Comparison of ENCODE assay signal across 10 cellular contexts in the genomic region with DNA sequence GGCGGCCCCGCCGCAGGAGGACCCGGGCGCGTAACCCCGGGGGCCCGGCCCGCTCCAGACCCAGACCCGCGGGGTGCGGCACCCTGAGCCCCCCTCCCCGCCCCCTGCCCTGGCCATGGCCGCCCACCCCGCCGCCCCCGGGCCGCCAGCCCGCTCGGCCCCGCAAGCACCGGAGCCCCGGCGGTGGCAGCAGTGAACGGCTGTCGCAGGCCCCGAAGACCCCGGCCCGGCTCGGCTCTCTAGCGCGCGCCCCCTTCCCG. TPM values are rescaled to one million over a fixed set of nuclear protein-coding genes. Genes with fewer than 3 reads are reported as not detected.
DNase-seq lines count a peak whose midpoint lies in the region; ATAC-seq, FAIRE-seq and TF ChIP-seq lines count a peak whose summit lies in the region.
"Had no signal": no experiment of that assay in that cellular context is flagged by ENCODE, and none has a peak within 500 bp of the region (broad histone marks: within the 10 kb centered on the region; RNA-seq: fewer than 3 reads in every experiment).

No MANE protein-coding gene starts in this region.

- H3K4me1 ChIP-seq in K562 (replicated peaks in 1 of 2; ENCODE audit: control insufficient read depth in 2 of 2, insufficient read depth in 2 of 2, low read length in 2 of 2) (peaks cover 40 to 41% of the 10 kb centered on the region in 2 experiments), upper lobe of right lung (peaks cover 38% of the 10 kb centered on the region)
- peaks cover 66% of the 10 kb centered on the region for H3K4me1 ChIP-seq in CD4-positive, alpha-beta memory T cell (ENCODE audit: insufficient read depth, low read length)

- TF ChIP-seq CTCF in K562 (IDR thresholded peaks at IDR 0.05 in 2 of 3, conservative IDR thresholded peaks at IDR 0.05 in 1 of 3; ENCODE audit: insufficient read depth in 2 of 3, low read depth in 1 of 3, low read length in 3 of 3) (no peak), lower leg skin (IDR thresholded peaks at IDR 0.05) (no peak), upper lobe of right lung (IDR thresholded peaks at IDR 0.05) (no peak)

- H2AFZ ChIP-seq in K562 (ENCODE audit: low read depth, low read length), result no peak overlapping the region

- peaks cover 30% of the 10 kb centered on the region for H3K36me3 ChIP-seq in K562 (ENCODE audit: control insufficient read depth, insufficient read depth, low read length)
- peaks cover 20% of the 10 kb centered on the region for H3K36me3 ChIP-seq in upper lobe of right lung
- H3K36me3 ChIP-seq in CD4-positive, alpha-beta memory T cell (ENCODE audit: insufficient read depth, low read length), result peaks cover 17% of the 10 kb centered on the region

- WGBS in K562 (ENCODE audit: insufficient coverage, low coverage, missing lambda C conversion rate), result no CpG with 5 or more reads among the region's 34 CpGs
- no CpG with 5 or more reads among the region's 34 CpGs for WGBS in lower leg skin, 2 donors

- H3K9me3 Mint-ChIP-seq in activated naive CD8-positive, alpha-beta T cell treated with anti-CD3 and anti-CD28 coated beads, Interleukin-2, amount 10 ng/mL, durations not matched to agents 7 days and 5 days, result no peaks in the 10 kb centered on the region
- H3K9me3 Mint-ChIP-seq in activated naive CD8-positive, alpha-beta T cell treated with anti-CD3 and anti-CD28 coated beads, Interleukin-2, amount 50 U/mL, for 24 hours, result no peaks in the 10 kb centered on the region
- no peaks in the 10 kb centered on the region for H3K9me3 Mint-ChIP-seq in CD4-positive, alpha-beta memory T cell
- H3K9me3 Mint-ChIP-seq: naive B cell had no signal

- H3K27me3 ChIP-seq in K562 (ENCODE audit: control insufficient read depth in 2 of 2, insufficient read depth in 2 of 2, low read length in 2 of 2), result no peaks in the 10 kb centered on the region
- H3K27me3 ChIP-seq in upper lobe of right lung, result no peaks in the 10 kb centered on the region
- no peaks in the 10 kb centered on the region for H3K27me3 ChIP-seq in CD4-positive, alpha-beta memory T cell (ENCODE audit: insufficient read depth, low read length)

- no peaks in the 10 kb centered on the region for H3K9me1 ChIP-seq in K562 (ENCODE audit: control insufficient read depth, insufficient read depth, low read length)

- H3K79me2 ChIP-seq in K562 (ENCODE audit: control insufficient read depth, insufficient read depth, low read length), result peaks cover 34% of the 10 kb centered on the region

- no peak for FAIRE-seq in K562 (lab: Jason Lieb, UNC)
- FAIRE-seq: GM19239 had no signal

- CTCF ChIA-PET in K562 (lab: Yijun Ruan, JAX; ENCODE audit: low intra/inter-chr PET ratio), result no interaction called here
- CTCF ChIA-PET in CD4-positive, alpha-beta memory T cell (lab: Charles Lee; ENCODE audit: partially characterized antibody), result interaction anchor here (3.0 kb wide), 1 partner anchor 12 kb away, joined by 51 read pairs; the partner anchor contains the start of gene TSPAN31

- peak overlapping the region; percentile 43 for H3K4me3 Mint-ChIP-seq in activated naive CD8-positive, alpha-beta T cell treated with anti-CD3 and anti-CD28 coated beads, Interleukin-2, amount 10 ng/mL, durations not matched to agents 7 days and 5 days
- no peak overlapping the region for H3K4me3 Mint-ChIP-seq in activated naive CD8-positive, alpha-beta T cell treated with anti-CD3 and anti-CD28 coated beads, Interleukin-2, amount 50 U/mL, for 24 hours
- H3K4me3 Mint-ChIP-seq in CD4-positive, alpha-beta memory T cell, result peak overlapping the region in 3 of 8 donors; percentile 36 to 58 (median 52)

- no peaks in the 10 kb centered on the region for H3K27me3 Mint-ChIP-seq in activated naive CD8-positive, alpha-beta T cell treated with anti-CD3 and anti-CD28 coated beads, Interleukin-2, amount 10 ng/mL, durations not matched to agents 7 days and 5 days
- peaks cover 3% of the 10 kb centered on the region for H3K27me3 Mint-ChIP-seq in activated naive CD8-positive, alpha-beta T cell treated with anti-CD3 and anti-CD28 coated beads, Interleukin-2, amount 50 U/mL, for 24 hours
- H3K27me3 Mint-ChIP-seq in CD4-positive, alpha-beta memory T cell, result no peaks in the 10 kb centered on the region
- H3K27me3 Mint-ChIP-seq: naive B cell had no signal

- no peaks in the 10 kb centered on the region for H4K20me1 ChIP-seq in K562 (replicated peaks; ENCODE audit: control insufficient read depth, insufficient read depth, low read length)

- intact Hi-C loops in K562 (cut with micrococcal nuclease), result no loop called here
- intact Hi-C loops in lower leg skin (cut with DNase I; ENCODE audit: low total_unique reads), result no loop called here
- intact Hi-C loops in upper lobe of right lung (cut with DNase I), result no loop called here
- intact Hi-C loops in CD4-positive, alpha-beta memory T cell (cut with micrococcal nuclease), result loop anchor here (2.0 kb wide), 1 partner anchor 14 kb away; no protein-coding TSS in a partner anchor

- BruUV-seq in K562 (replicated peaks; lab: Mats Ljungman, UMichigan), result no TSS peak

- peak overlapping the region; percentile 29; the same call in 1 of the 2 replicates for H3K4me2 ChIP-seq in K562 (ENCODE audit: insufficient read depth, low read length)

- no peak for ATAC-seq in activated naive CD8-positive, alpha-beta T cell treated with anti-CD3 and anti-CD28 coated beads, Interleukin-2, amount 10 ng/mL, durations not matched to agents 7 days and 5 days (ENCODE audit: low read depth)
- no peak for ATAC-seq in activated naive CD8-positive, alpha-beta T cell treated with anti-CD3 and anti-CD28 coated beads, Interleukin-2, amount 50 U/mL, for 24 hours
- no peak for ATAC-seq in K562
- ATAC-seq in upper lobe of right lung, result no peak
- no peak for ATAC-seq in HG03439 (IDR thresholded peaks at IDR 0.05; ENCODE audit: unreplicated experiment)

- no peaks in the 10 kb centered on the region for H3K9me3 ChIP-seq in K562 (replicated peaks; ENCODE audit: control insufficient read depth, insufficient read depth, low read depth, low read length)
- no peaks in the 10 kb centered on the region for H3K9me3 ChIP-seq in upper lobe of right lung
- no peaks in the 10 kb centered on the region for H3K9me3 ChIP-seq in CD4-positive, alpha-beta memory T cell (ENCODE audit: control insufficient read depth in 1 of 2, low read length in 2 of 2)

- in situ Hi-C loops in K562 (cut with MboI), result no loop called here

- H3K4me1 Mint-ChIP-seq in activated naive CD8-positive, alpha-beta T cell treated with anti-CD3 and anti-CD28 coated beads, Interleukin-2, amount 10 ng/mL, durations not matched to agents 7 days and 5 days, result peaks cover 45% of the 10 kb centered on the region
- H3K4me1 Mint-ChIP-seq in activated naive CD8-positive, alpha-beta T cell treated with anti-CD3 and anti-CD28 coated beads, Interleukin-2, amount 50 U/mL, for 24 hours, result peaks cover 64% of the 10 kb centered on the region
- H3K4me1 Mint-ChIP-seq in CD4-positive, alpha-beta memory T cell, result peaks cover 57 to 76% (median 67%) of the 10 kb centered on the region in 4 donors

- H3K4me3 ChIP-seq in K562 (peak overlapping the region; percentile 50), lower leg skin (ENCODE audit: low read depth, poor library complexity, severe bottlenecking) (peak overlapping the region; percentile 45), upper lobe of right lung (peak overlapping the region; percentile 66)
- no peak overlapping the region for H3K4me3 ChIP-seq in CD4-positive, alpha-beta memory T cell (ENCODE audit: low read length in 2 of 2)

- peak overlapping the region in 1 of 2 experiments; percentile 90; a peak in 2 of 4 replicates for H3K9ac ChIP-seq in K562 (ENCODE audit: insufficient read depth in 1 of 2, low read depth in 2 of 2, low read length in 2 of 2)

- no peak overlapping the region for H3K27ac Mint-ChIP-seq in activated naive CD8-positive, alpha-beta T cell treated with anti-CD3 and anti-CD28 coated beads, Interleukin-2, amount 10 ng/mL, durations not matched to agents 7 days and 5 days
- H3K27ac Mint-ChIP-seq in activated naive CD8-positive, alpha-beta T cell treated with anti-CD3 and anti-CD28 coated beads, Interleukin-2, amount 50 U/mL, for 24 hours, result no peak overlapping the region
- H3K27ac Mint-ChIP-seq in CD4-positive, alpha-beta memory T cell, result no peak overlapping the region

- no peak for DNase-seq in activated naive CD8-positive, alpha-beta T cell treated with anti-CD3 and anti-CD28 coated beads, Interleukin-2, amount 10 ng/mL, durations not matched to agents 7 days and 5 days
- no peak for DNase-seq in activated naive CD8-positive, alpha-beta T cell treated with anti-CD3 and anti-CD28 coated beads, Interleukin-2, amount 50 U/mL, for 24 hours
- no peak for DNase-seq in K562 (ENCODE audit: extremely low read depth in 1 of 4, low spot score in 3 of 4)
- DNase-seq in lower leg skin (ENCODE audit: low spot score in 2 of 2), result no peak
- no peak for DNase-seq in upper lobe of right lung
- DNase-seq in NCI-H526 treated with DMSO at 0.1 percent for 48 hours (lab: John Stamatoyannopoulos, UW), result no peak
- no peak for DNase-seq in CD4-positive, alpha-beta memory T cell

- no peak for TF ChIP-seq RAD21 in K562 (CRISPR knock-in tag; conservative IDR thresholded peaks at IDR 0.05 in 1 of 2, IDR thresholded peaks at IDR 0.05 in 1 of 2)

- POLR2A ChIA-PET in activated naive CD8-positive, alpha-beta T cell treated with anti-CD3 and anti-CD28 coated beads, Interleukin-2, amount 10 ng/mL, durations not matched to agents 7 days and 5 days (lab: Charles Lee), result interaction anchor here (1.4 to 3.1 kb wide), 3 partner anchors 11 to 26 kb away, joined by 4 to 20 read pairs (median 4); partner anchors contain the start of gene CYP27B1
- POLR2A ChIA-PET in K562 (lab: Yijun Ruan, JAX), result no interaction called here
- POLR2A ChIA-PET in CD4-positive, alpha-beta memory T cell (lab: Charles Lee; ENCODE audit: partially characterized antibody), result interaction anchor here (1.0 to 3.9 kb wide), 7 partner anchors 14 to 284 kb away, joined by 3 to 36 read pairs (median 19); partner anchors contain the start of genes ATP23, CTDSP2, EEF1AKMT3 and METTL1

- H3K27ac ChIP-seq in K562 (ENCODE audit: extremely low read depth, low read depth, low read length) (no peak overlapping the region), upper lobe of right lung (peak overlapping the region; percentile 70)
- H3K27ac ChIP-seq in CD4-positive, alpha-beta memory T cell (ENCODE audit: low read depth, low read length), result no peak overlapping the region

- TF ChIP-seq EP300 in K562 (IDR thresholded peaks at IDR 0.05; ENCODE audit: low read length), result no peak

- H3K36me3 Mint-ChIP-seq in activated naive CD8-positive, alpha-beta T cell treated with anti-CD3 and anti-CD28 coated beads, Interleukin-2, amount 10 ng/mL, durations not matched to agents 7 days and 5 days, result peaks cover 20% of the 10 kb centered on the region
- H3K36me3 Mint-ChIP-seq in activated naive CD8-positive, alpha-beta T cell treated with anti-CD3 and anti-CD28 coated beads, Interleukin-2, amount 50 U/mL, for 24 hours (ENCODE audit: low read depth), result peaks cover 29% of the 10 kb centered on the region
- H3K36me3 Mint-ChIP-seq in CD4-positive, alpha-beta memory T cell, result peaks cover 21 to 44% of the 10 kb centered on the region in 2 donors

- TF ChIP-seq POLR2A in K562 (conservative IDR thresholded peaks at IDR 0.05) (no peak), lower leg skin (IDR thresholded peaks at IDR 0.05) (no peak)

RNA-seq across cellular contexts. Expression of gene MARCHF9, which starts 0.2 kb away (rescaled TPM):
- 10 to 100 TPM; 37.1 to 38.3 TPM for total RNA-seq in activated naive CD8-positive, alpha-beta T cell treated with anti-CD3 and anti-CD28 coated beads, Interleukin-2, amount 10 ng/mL, durations not matched to agents 7 days and 5 days
- 16.0 and 31.2 TPM in 2 replicates for total RNA-seq in K562 (2011; cell fraction: chromatin; rRNA removed; ENCODE audit: low replicate concordance)
- 19.5 and 20.8 TPM in 2 replicates for total RNA-seq in K562 (2011; cell fraction: nucleolus; rRNA removed)
- total RNA-seq in K562 (2011; cell fraction: nucleoplasm; rRNA removed), result 19.7 and 22.6 TPM in 2 replicates
- 6.2 and 6.9 TPM in 2 replicates for total RNA-seq in K562 (2014; rRNA removed)
- total RNA-seq in K562 (2014; rRNA removed; fragmentation: Illumina TruSeq; extraction: Trizol), result 2.9 and 4.2 TPM in 2 replicates
- total RNA-seq in K562 (2015; rRNA removed; fragmentation: Illumina TruSeq; extraction: Trizol), result 4.6 and 5.6 TPM in 2 replicates
- 10.1 and 10.7 TPM in 2 replicates for total RNA-seq in K562 (2021)
- polyA plus RNA-seq in K562 (2011; rRNA removed), result 6.6 and 10.3 TPM in 2 replicates
- 7.2 and 10.1 TPM in 2 replicates for polyA plus RNA-seq in K562 (2011; cell fraction: cytosol; rRNA removed)
- polyA plus RNA-seq in K562 (2011; cell fraction: nucleus; rRNA removed), result 18.7 and 23.4 TPM in 2 replicates
- polyA plus RNA-seq in K562 (2012), result 7.2 and 10.2 TPM in 2 replicates
- 9.5 and 9.9 TPM in 2 replicates for polyA plus RNA-seq in K562 (2014; fragmentation: Illumina TruSeq; extraction: Trizol)
- 1 to 10 TPM in 1 of 2 experiments, under 1 TPM in 1; 0.80 to 1.3 TPM for polyA plus RNA-seq in K562 (2014; fragmentation: Nextera tagmentation; extraction: Ambion mirVana)
- 9.7 and 12.4 TPM in 2 replicates for polyA plus RNA-seq in K562 (2014; rRNA removed)
- polyA minus RNA-seq in K562 (2011; rRNA and poly(A)+ RNA removed), result 5.3 and 5.6 TPM in 2 replicates
- 3.7 and 4.7 TPM in 2 replicates for polyA minus RNA-seq in K562 (2011; cell fraction: cytosol; rRNA and poly(A)+ RNA removed)
- 5.0 and 5.2 TPM in 2 replicates for polyA minus RNA-seq in K562 (2011; cell fraction: nucleus; rRNA and poly(A)+ RNA removed)
- total RNA-seq in lower leg skin, result 10 to 100 TPM; 10.6 to 16.6 (median 12.8) TPM
- total RNA-seq in upper lobe of right lung, result 21.2 TPM
- total RNA-seq in CD4-positive, alpha-beta memory T cell, result 10 to 100 TPM; 58.0 to 62.8 TPM
- 1 to 10 TPM; 3.7 to 8.9 TPM for polyA plus RNA-seq in CD4-positive, alpha-beta memory T cell

RNA-seq across cellular contexts. Expression of gene CDK4, which starts 3.0 kb away (rescaled TPM):
- 100 to 1,000 TPM in 1 of 2 experiments, 10 to 100 TPM in 1; 98.4 to 100 TPM for total RNA-seq in activated naive CD8-positive, alpha-beta T cell treated with anti-CD3 and anti-CD28 coated beads, Interleukin-2, amount 10 ng/mL, durations not matched to agents 7 days and 5 days
- total RNA-seq in K562 (2011; cell fraction: chromatin; rRNA removed; ENCODE audit: low replicate concordance), result 135 and 229 TPM in 2 replicates
- 165 and 176 TPM in 2 replicates for total RNA-seq in K562 (2011; cell fraction: nucleolus; rRNA removed)
- 168 and 190 TPM in 2 replicates for total RNA-seq in K562 (2011; cell fraction: nucleoplasm; rRNA removed)
- total RNA-seq in K562 (2014; rRNA removed) (237 and 282 TPM in 2 replicates), K562 (2014; rRNA removed; fragmentation: Illumina TruSeq; extraction: Trizol) (173 and 188 TPM in 2 replicates), K562 (2015; rRNA removed; fragmentation: Illumina TruSeq; extraction: Trizol) (216 and 217 TPM in 2 replicates), K562 (2021) (238 and 253 TPM in 2 replicates), lower leg skin (10 to 100 TPM; 38.5 to 77.4 (median 54.6) TPM), upper lobe of right lung (77.6 TPM)
- polyA plus RNA-seq in K562 (2011; rRNA removed) (429 and 436 TPM in 2 replicates), K562 (2014; fragmentation: Illumina TruSeq; extraction: Trizol) (347 and 427 TPM in 2 replicates), K562 (2014; fragmentation: Nextera tagmentation; extraction: Ambion mirVana) (10 to 100 TPM; 37.8 to 62.8 TPM), K562 (2014; rRNA removed) (309 and 339 TPM in 2 replicates)
- polyA plus RNA-seq in K562 (2011; cell fraction: cytosol; rRNA removed), result 496 and 542 TPM in 2 replicates
- 182 and 203 TPM in 2 replicates for polyA plus RNA-seq in K562 (2011; cell fraction: nucleus; rRNA removed)
- polyA plus RNA-seq in K562 (2012), result 227 and 292 TPM in 2 replicates
- polyA minus RNA-seq in K562 (2011; rRNA and poly(A)+ RNA removed), result 194 and 258 TPM in 2 replicates
- 98.1 and 128 TPM in 2 replicates for polyA minus RNA-seq in K562 (2011; cell fraction: cytosol; rRNA and poly(A)+ RNA removed)
- 95.2 and 124 TPM in 2 replicates for polyA minus RNA-seq in K562 (2011; cell fraction: nucleus; rRNA and poly(A)+ RNA removed)
- 10 to 100 TPM; 44.4 to 48.3 TPM for total RNA-seq in CD4-positive, alpha-beta memory T cell
- 10 to 100 TPM; 85.0 to 99.7 TPM for polyA plus RNA-seq in CD4-positive, alpha-beta memory T cell

RNA-seq across cellular contexts. Expression of gene TSPAN31, which starts 10.3 kb away (rescaled TPM):
- total RNA-seq in activated naive CD8-positive, alpha-beta T cell treated with anti-CD3 and anti-CD28 coated beads, Interleukin-2, amount 10 ng/mL, durations not matched to agents 7 days and 5 days, result 10 to 100 TPM; 19.6 to 23.2 TPM
- total RNA-seq in K562 (2011; cell fraction: chromatin; rRNA removed; ENCODE audit: low replicate concordance), result 36.4 and 39.7 TPM in 2 replicates
- total RNA-seq in K562 (2011; cell fraction: nucleolus; rRNA removed), result 29.6 and 31.4 TPM in 2 replicates
- 39.6 and 43.3 TPM in 2 replicates for total RNA-seq in K562 (2011; cell fraction: nucleoplasm; rRNA removed)
- total RNA-seq in K562 (2014; rRNA removed), result 11.3 and 14.0 TPM in 2 replicates
- 14.3 and 14.7 TPM in 2 replicates for total RNA-seq in K562 (2014; rRNA removed; fragmentation: Illumina TruSeq; extraction: Trizol)
- total RNA-seq in K562 (2015; rRNA removed; fragmentation: Illumina TruSeq; extraction: Trizol), result 12.6 and 14.3 TPM in 2 replicates
- total RNA-seq in K562 (2021), result 11.0 and 12.4 TPM in 2 replicates
- polyA plus RNA-seq in K562 (2011; rRNA removed), result 13.8 and 24.9 TPM in 2 replicates
- 14.8 and 19.7 TPM in 2 replicates for polyA plus RNA-seq in K562 (2011; cell fraction: cytosol; rRNA removed)
- 14.7 and 19.0 TPM in 2 replicates for polyA plus RNA-seq in K562 (2011; cell fraction: nucleus; rRNA removed)
- 19.0 and 31.1 TPM in 2 replicates for polyA plus RNA-seq in K562 (2012)
- 17.6 and 20.5 TPM in 2 replicates for polyA plus RNA-seq in K562 (2014; fragmentation: Illumina TruSeq; extraction: Trizol)
- polyA plus RNA-seq in K562 (2014; fragmentation: Nextera tagmentation; extraction: Ambion mirVana), result 10 to 100 TPM; 20.1 to 26.4 TPM
- 11.6 and 20.3 TPM in 2 replicates for polyA plus RNA-seq in K562 (2014; rRNA removed)
- polyA minus RNA-seq in K562 (2011; rRNA and poly(A)+ RNA removed), result 10.0 and 19.6 TPM in 2 replicates
- polyA minus RNA-seq in K562 (2011; cell fraction: cytosol; rRNA and poly(A)+ RNA removed), result 5.6 and 6.3 TPM in 2 replicates
- 10.2 and 10.6 TPM in 2 replicates for polyA minus RNA-seq in K562 (2011; cell fraction: nucleus; rRNA and poly(A)+ RNA removed)
- 10 to 100 TPM; 44.9 to 76.4 (median 54.7) TPM for total RNA-seq in lower leg skin
- total RNA-seq in upper lobe of right lung, result 39.9 TPM
- 10 to 100 TPM; 27.5 to 30.6 TPM for total RNA-seq in CD4-positive, alpha-beta memory T cell
- 10 to 100 TPM; 37.5 to 76.2 TPM for polyA plus RNA-seq in CD4-positive, alpha-beta memory T cell

RNA-seq across cellular contexts. Expression of gene CYP27B1, which starts 11.8 kb away (rescaled TPM):
- total RNA-seq in activated naive CD8-positive, alpha-beta T cell treated with anti-CD3 and anti-CD28 coated beads, Interleukin-2, amount 10 ng/mL, durations not matched to agents 7 days and 5 days, result 1 to 10 TPM; 2.4 to 2.6 TPM
- total RNA-seq in K562 (2011; cell fraction: chromatin; rRNA removed; ENCODE audit: low replicate concordance), result 12.2 and 25.6 TPM in 2 replicates
- total RNA-seq in K562 (2011; cell fraction: nucleolus; rRNA removed), result 10.4 and 15.5 TPM in 2 replicates
- 9.8 and 15.3 TPM in 2 replicates for total RNA-seq in K562 (2011; cell fraction: nucleoplasm; rRNA removed)
- total RNA-seq in K562 (2014; rRNA removed), result 1.3 and 2.2 TPM in 2 replicates
- total RNA-seq in K562 (2014; rRNA removed; fragmentation: Illumina TruSeq; extraction: Trizol), result 0.57 and 0.65 TPM in 2 replicates
- 1.2 TPM in 2 replicates for total RNA-seq in K562 (2015; rRNA removed; fragmentation: Illumina TruSeq; extraction: Trizol)
- total RNA-seq in K562 (2021), result 2.6 and 4.2 TPM in 2 replicates
- 2.5 and 7.0 TPM in 2 replicates for polyA plus RNA-seq in K562 (2011; rRNA removed)
- polyA plus RNA-seq in K562 (2011; cell fraction: cytosol; rRNA removed), result 2.6 and 4.3 TPM in 2 replicates
- polyA plus RNA-seq in K562 (2011; cell fraction: nucleus; rRNA removed), result 24.6 and 48.0 TPM in 2 replicates
- polyA plus RNA-seq in K562 (2012), result 1.8 and 2.4 TPM in 2 replicates
- polyA plus RNA-seq in K562 (2014; fragmentation: Illumina TruSeq; extraction: Trizol), result 1.5 and 1.8 TPM in 2 replicates
- under 1 TPM; 0.18 to 0.23 TPM for polyA plus RNA-seq in K562 (2014; fragmentation: Nextera tagmentation; extraction: Ambion mirVana)
- polyA plus RNA-seq in K562 (2014; rRNA removed), result 3.1 and 3.8 TPM in 2 replicates
- 1.9 and 2.5 TPM in 2 replicates for polyA minus RNA-seq in K562 (2011; rRNA and poly(A)+ RNA removed)
- 0.57 TPM in 1 of 2 replicates, not detected in the other for polyA minus RNA-seq in K562 (2011; cell fraction: cytosol; rRNA and poly(A)+ RNA removed)
- 6.1 and 7.3 TPM in 2 replicates for polyA minus RNA-seq in K562 (2011; cell fraction: nucleus; rRNA and poly(A)+ RNA removed)
- 1 to 10 TPM in 3 of 4 donors, under 1 TPM in 1; 0.72 to 6.4 (median 1.7) TPM for total RNA-seq in lower leg skin
- 2.0 TPM for total RNA-seq in upper lobe of right lung
- 1 to 10 TPM in 1 of 2 experiments, under 1 TPM in 1; 0.64 to 1.4 TPM for total RNA-seq in CD4-positive, alpha-beta memory T cell
- under 1 TPM; 0.55 to 0.93 TPM for polyA plus RNA-seq in CD4-positive, alpha-beta memory T cell

RNA-seq across cellular contexts. Expression of gene AGAP2, which starts 16.6 kb away (rescaled TPM):
- total RNA-seq in activated naive CD8-positive, alpha-beta T cell treated with anti-CD3 and anti-CD28 coated beads, Interleukin-2, amount 10 ng/mL, durations not matched to agents 7 days and 5 days, result 10 to 100 TPM; 68.3 to 71.6 TPM
- 0.12 and 0.74 TPM in 2 replicates for total RNA-seq in K562 (2011; cell fraction: chromatin; rRNA removed; ENCODE audit: low replicate concordance)
- total RNA-seq in K562 (2011; cell fraction: nucleolus; rRNA removed), result 0.26 and 0.67 TPM in 2 replicates
- total RNA-seq in K562 (2011; cell fraction: nucleoplasm; rRNA removed), result 0.15 and 0.99 TPM in 2 replicates
- total RNA-seq in K562 (2014; rRNA removed), result 0.18 and 0.20 TPM in 2 replicates
- 0.13 and 0.36 TPM in 2 replicates for total RNA-seq in K562 (2014; rRNA removed; fragmentation: Illumina TruSeq; extraction: Trizol)
- 0.04 and 0.08 TPM in 2 replicates for total RNA-seq in K562 (2015; rRNA removed; fragmentation: Illumina TruSeq; extraction: Trizol)
- 0.31 and 0.60 TPM in 2 replicates for total RNA-seq in K562 (2021)
- polyA plus RNA-seq in K562 (2011; rRNA removed), result 0.12 and 0.36 TPM in 2 replicates
- 0.06 and 0.22 TPM in 2 replicates for polyA plus RNA-seq in K562 (2011; cell fraction: cytosol; rRNA removed)
- polyA plus RNA-seq in K562 (2011; cell fraction: nucleus; rRNA removed), result 0.39 and 0.57 TPM in 2 replicates
- polyA plus RNA-seq in K562 (2012), result 0.46 and 0.65 TPM in 2 replicates
- polyA plus RNA-seq in K562 (2014; fragmentation: Illumina TruSeq; extraction: Trizol), result 0.19 and 0.77 TPM in 2 replicates
- polyA plus RNA-seq in K562 (2014; fragmentation: Nextera tagmentation; extraction: Ambion mirVana), result under 1 TPM in 1 of 2 experiments, not detected in 1; 0.07 TPM
- polyA plus RNA-seq in K562 (2014; rRNA removed), result 0.20 and 0.88 TPM in 2 replicates
- polyA minus RNA-seq in K562 (2011; rRNA and poly(A)+ RNA removed), result 0.09 and 0.67 TPM in 2 replicates
- not detected in 2 replicates for polyA minus RNA-seq in K562 (2011; cell fraction: cytosol; rRNA and poly(A)+ RNA removed)
- 0.11 and 0.27 TPM in 2 replicates for polyA minus RNA-seq in K562 (2011; cell fraction: nucleus; rRNA and poly(A)+ RNA removed)
- total RNA-seq in lower leg skin, result 1 to 10 TPM in 3 of 4 donors, under 1 TPM in 1; 0.55 to 1.6 (median 1.3) TPM
- total RNA-seq in upper lobe of right lung, result 5.4 TPM
- 10 to 100 TPM; 63.2 to 66.7 TPM for total RNA-seq in CD4-positive, alpha-beta memory T cell
- polyA plus RNA-seq in CD4-positive, alpha-beta memory T cell, result 1 to 10 TPM; 3.2 to 8.6 TPM

Comparison
In these comparisons a context has a peak if more than half of its experiments do, and no peak if none do; other contexts are left out.
1. H3K4me3 ChIP-seq: peak in K562 (single experiment), lower leg skin (single experiment) and upper lobe of right lung (single experiment); none in CD4-positive, alpha-beta memory T cell (0 of 2).